20 cellular contexts compared by ENCODE assay signal in the genomic region with DNA sequence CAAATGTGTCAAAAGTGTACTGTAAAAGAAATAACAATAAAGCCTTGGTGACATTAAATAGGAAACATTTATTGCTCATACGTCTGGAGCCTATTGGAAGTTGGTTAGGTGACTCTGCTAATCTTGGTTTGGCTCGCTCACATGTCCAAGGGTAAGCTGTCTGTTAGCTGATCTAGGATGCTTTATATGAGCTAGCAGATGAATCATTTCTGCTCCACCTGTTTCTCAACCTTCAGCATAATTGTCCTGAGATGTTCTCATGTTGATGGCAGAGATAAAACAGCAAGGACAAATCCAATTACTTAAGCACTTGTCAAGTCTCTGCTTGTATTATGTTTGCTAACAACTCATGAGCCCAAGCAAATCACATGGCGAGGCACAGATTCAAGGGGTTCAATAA.
"Had no signal": no experiment of that assay in that cellular context is flagged by ENCODE, and none has a peak within 500 bp of the region (broad histone marks: within the 10 kb centered on the region; RNA-seq: fewer than 3 reads in every experiment).

No MANE protein-coding gene starts in this region.

- H3K27ac Mint-ChIP-seq: activated naive CD4-positive, alpha-beta T cell treated with anti-CD3 and anti-CD28 coated beads, Interleukin-2, amount 50 U/mL, for 72 hours; activated T-cell treated with anti-CD3 and anti-CD28 coated beads, Interleukin-2, amount 50 U/mL, for 24 hours; activated T-helper 17 cell treated with anti-CD3 and anti-CD28 coated beads, Interleukin-2, amount 50 U/mL, for 72 hours; effector memory CD8-positive, alpha-beta T cell; nephron had no signal

- H3K4me1 Mint-ChIP-seq: central memory CD8-positive, alpha-beta T cell; nephron had no signal

- H3K27me3 Mint-ChIP-seq: activated T-cell treated with anti-CD3 and anti-CD28 coated beads, Interleukin-2, amount 50 U/mL, for 24 hours; activated T-helper 17 cell treated with anti-CD3 and anti-CD28 coated beads, Interleukin-2, amount 50 U/mL, for 72 hours had no signal

- H3K4me3 ChIP-seq: ascending aorta, colonic mucosa, dorsolateral prefrontal cortex, pancreas, psoas muscle, right atrium auricular region, spleen, thoracic aorta, upper lobe of left lung had no signal

- H3K9me3 Mint-ChIP-seq: activated T-helper 17 cell treated with anti-CD3 and anti-CD28 coated beads, Interleukin-2, amount 50 U/mL, for 72 hours; central memory CD8-positive, alpha-beta T cell; effector memory CD8-positive, alpha-beta T cell had no signal

- H3K36me3 Mint-ChIP-seq: activated naive CD4-positive, alpha-beta T cell treated with anti-CD3 and anti-CD28 coated beads, Interleukin-2, amount 50 U/mL, for 72 hours had no signal

- H3K4me3 Mint-ChIP-seq: activated T-cell treated with anti-CD3 and anti-CD28 coated beads, Interleukin-2, amount 50 U/mL, for 24 hours; activated T-helper 17 cell treated with anti-CD3 and anti-CD28 coated beads, Interleukin-2, amount 50 U/mL, for 72 hours; central memory CD8-positive, alpha-beta T cell; effector memory CD8-positive, alpha-beta T cell; nephron had no signal

- DNase-seq: activated T-cell treated with anti-CD3 and anti-CD28 coated beads, Interleukin-2, amount 50 U/mL, for 24 hours; brain microvascular endothelial cell; colonic mucosa; dorsolateral prefrontal cortex; effector memory CD8-positive, alpha-beta T cell; left colon; mesenchymal stem cell; pancreas; psoas muscle; spleen; stimulated activated CD4-positive, alpha-beta T cell treated with anti-CD3 and anti-CD28 coated beads, Interleukin-4, amount 100 ng/mL, for 1 hour; stimulated activated naive CD4-positive, alpha-beta T cell treated with Interleukin-2 at 50 U/mL for 16 hours; upper lobe of left lung had no signal
